ENCODE assay signal across 19 cellular contexts in genomic region chr7:101377189-101377736, GRCh38. TPM values are rescaled to one million over a fixed set of nuclear protein-coding genes. Genes with fewer than 3 reads are reported as not detected.
"Had no signal": no experiment of that assay in that cellular context is flagged by ENCODE, and none has a peak within 500 bp of the region (broad histone marks: within the 10 kb centered on the region; RNA-seq: fewer than 3 reads in every experiment).

No MANE protein-coding gene starts in this region.

- DNase-seq: activated CD4-positive, alpha-beta memory T cell treated with anti-CD3 and anti-CD28 coated beads, Interleukin-2, amount 10 ng/mL, durations not matched to agents 7 days and 5 days; activated CD4-positive, CD25-positive, alpha-beta regulatory T cell treated with anti-CD3 and anti-CD28 coated beads, Interleukin-2, amount 50 U/mL, for 72 hours; activated naive CD8-positive, alpha-beta T cell treated with anti-CD3 and anti-CD28 coated beads, Interleukin-2, amount 10 ng/mL, durations not matched to agents 7 days and 5 days; activated T-cell treated with anti-CD3 and anti-CD28 coated beads, Interleukin-2, amount 50 U/mL, for 48 hours; aorta; effector CD4-positive, alpha-beta T cell; foreskin keratinocyte; heart left ventricle; midbrain; naive thymus-derived CD4-positive, alpha-beta T cell; right cardiac atrium had no signal

- FAIRE-seq: colon, endothelial cell of umbilical vein, keratinocyte had no signal

- H3K4me1 ChIP-seq: foreskin keratinocyte had no signal

- H3K27ac ChIP-seq: foreskin keratinocyte, heart left ventricle, tibial nerve had no signal

- ATAC-seq: foreskin keratinocyte; heart left ventricle; naive thymus-derived CD4-positive, alpha-beta T cell; right cardiac atrium; stimulated activated effector memory CD8-positive, alpha-beta T cell treated with anti-CD3 and anti-CD28 coated beads, Interleukin-12 subunit alpha, Interleukin-12 subunit beta, amount 100 ng/mL, for 72 hours had no signal

- H3K36me3 ChIP-seq: cardiac muscle cell, heart left ventricle, tibial nerve had no signal

- H3K4me3 ChIP-seq: cardiac muscle cell, heart left ventricle, tibial nerve had no signal

- H3K27me3 ChIP-seq: cardiac muscle cell had no signal

RNA-seq across cellular contexts. Expression of gene COL26A1, which starts 14.6 kb away (rescaled TPM):
- total RNA-seq: activated CD4-positive, alpha-beta memory T cell treated with anti-CD3 and anti-CD28 coated beads, Interleukin-2, amount 10 ng/mL, durations not matched to agents 7 days and 5 days; activated naive CD8-positive, alpha-beta T cell treated with anti-CD3 and anti-CD28 coated beads, Interleukin-2, amount 10 ng/mL, durations not matched to agents 7 days and 5 days; aorta; endothelial cell of umbilical vein; foreskin keratinocyte; posterior vena cava; subcutaneous adipose tissue had no signal
- polyA plus RNA-seq: aorta; endothelial cell of umbilical vein; foreskin keratinocyte; heart left ventricle; keratinocyte; naive thymus-derived CD4-positive, alpha-beta T cell had no signal
